In genomic region chr2:47065771-47066380, GRCh38 we compare ENCODE assay signal across 1 cellular context.
TF ChIP-seq lines count a peak whose summit lies in the region.

No MANE protein-coding gene starts in this region.

TF ChIP-seq in HepG2, 621 proteins besides CTCF, POLR2A, EP300 and RAD21 (continued from another document):
- TF ChIP-seq HNF1A (IDR thresholded peaks at IDR 0.05; ENCODE audit: low read depth) (no peak), HNF1A (CRISPR knock-in tag; IDR thresholded peaks at IDR 0.05; ENCODE audit: borderline replicate concordance) (no peak), ATF3 (CRISPR knock-in tag; IDR thresholded peaks at IDR 0.05) (no peak), MZF1 (CRISPR knock-in tag; IDR thresholded peaks at IDR 0.05; ENCODE audit: borderline replicate concordance) (no peak), ZKSCAN5 (CRISPR knock-in tag; IDR thresholded peaks at IDR 0.05) (no peak), ZBTB7B (CRISPR knock-in tag; IDR thresholded peaks at IDR 0.05) (no peak), CHD2 (IDR thresholded peaks at IDR 0.05; ENCODE audit: low read depth, low read length) (no peak), ZNF550 (CRISPR knock-in tag; IDR thresholded peaks at IDR 0.05; ENCODE audit: borderline replicate concordance) (no peak)
